In the genomic region with DNA sequence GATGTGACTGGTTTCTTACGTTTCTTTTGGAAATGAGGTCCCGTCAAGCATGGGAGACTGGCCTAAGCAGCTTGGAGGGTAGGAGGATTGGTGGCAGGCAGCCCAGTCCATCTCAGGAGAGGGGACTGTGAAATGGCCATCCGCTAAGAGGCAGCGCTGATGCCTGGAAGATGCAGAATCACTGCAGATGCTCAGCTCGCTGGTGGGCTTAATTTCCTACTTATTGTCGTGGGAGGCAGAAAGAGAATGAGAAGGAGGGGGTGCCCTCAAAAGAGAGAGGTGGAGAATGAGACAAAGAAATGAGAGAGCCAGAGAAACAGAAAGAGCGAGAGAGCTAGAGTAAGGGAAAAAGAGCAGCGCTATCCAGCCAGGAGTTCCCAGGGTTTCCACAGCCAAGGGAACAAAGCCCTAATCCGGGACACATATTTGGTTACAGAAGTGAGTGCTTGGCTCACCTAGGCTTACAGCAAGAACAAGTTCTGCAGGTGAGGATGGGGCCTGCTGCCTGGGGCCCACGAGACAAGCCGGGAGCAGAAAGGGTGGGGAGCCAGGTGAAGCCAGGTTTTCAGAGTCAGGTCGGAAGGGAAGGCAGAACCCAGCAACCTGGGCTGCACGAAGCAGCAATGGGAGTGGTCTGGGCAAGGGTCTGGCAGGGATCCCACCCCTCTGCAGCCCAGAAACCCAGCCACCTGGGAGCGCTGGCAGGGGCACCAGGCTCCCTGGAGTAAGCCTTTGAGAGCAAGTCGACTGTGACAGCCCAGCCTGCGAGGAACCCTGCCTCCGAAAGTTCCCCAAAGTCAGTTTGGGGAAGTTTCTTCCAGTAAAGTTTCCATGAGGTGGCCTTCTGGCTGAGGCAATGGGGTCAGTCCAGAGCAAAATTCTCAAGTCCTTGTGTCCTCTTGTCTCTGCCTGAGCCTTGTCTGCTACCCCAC, we compare ENCODE assay signal across 1 cellular context.
TF ChIP-seq lines count a peak whose summit lies in the region.

No MANE protein-coding gene starts in this region.

TF ChIP-seq in HEK293, 187 proteins besides CTCF, POLR2A, EP300 and RAD21 (continued from another document):
- TF ChIP-seq, protein P1, sequence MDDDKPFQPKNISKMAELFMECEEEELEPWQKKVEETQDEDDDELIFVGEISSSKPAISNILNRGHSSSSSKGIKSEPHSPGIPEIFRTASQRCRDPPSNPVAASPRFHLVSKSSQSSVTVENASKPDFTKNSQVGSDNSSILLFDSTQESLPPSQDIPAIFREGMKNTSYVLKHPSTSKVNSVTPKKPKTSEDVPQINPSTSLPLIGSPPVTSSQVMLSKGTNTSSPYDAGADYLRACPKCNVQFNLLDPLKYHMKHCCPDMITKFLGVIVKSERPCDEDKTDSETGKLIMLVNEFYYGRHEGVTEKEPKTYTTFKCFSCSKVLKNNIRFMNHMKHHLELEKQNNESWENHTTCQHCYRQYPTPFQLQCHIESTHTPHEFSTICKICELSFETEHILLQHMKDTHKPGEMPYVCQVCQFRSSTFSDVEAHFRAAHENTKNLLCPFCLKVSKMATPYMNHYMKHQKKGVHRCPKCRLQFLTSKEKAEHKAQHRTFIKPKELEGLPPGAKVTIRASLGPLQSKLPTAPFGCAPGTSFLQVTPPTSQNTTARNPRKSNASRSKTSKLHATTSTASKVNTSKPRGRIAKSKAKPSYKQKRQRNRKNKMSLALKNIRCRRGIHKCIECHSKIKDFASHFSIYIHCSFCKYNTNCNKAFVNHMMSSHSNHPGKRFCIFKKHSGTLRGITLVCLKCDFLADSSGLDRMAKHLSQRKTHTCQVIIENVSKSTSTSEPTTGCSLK (tag by site-specific recombination; IDR thresholded peaks at IDR 0.05), result no peak
- TF ChIP-seq ZNF223 (tag by site-specific recombination; IDR thresholded peaks at IDR 0.05) (no peak), EGR2 (tag by site-specific recombination; IDR thresholded peaks at IDR 0.05; ENCODE audit: low read depth) (no peak), SP3 (tag by site-specific recombination; IDR thresholded peaks at IDR 0.05) (no peak), ZBTB8A (tag by site-specific recombination; IDR thresholded peaks at IDR 0.05) (peak; percentile 23; the same call in 1 of the 2 replicates)
TF ChIP-seq in HEK293: peak in this region for 2.
